Comparison of ENCODE assay signal across 18 cellular contexts in the genomic region with DNA sequence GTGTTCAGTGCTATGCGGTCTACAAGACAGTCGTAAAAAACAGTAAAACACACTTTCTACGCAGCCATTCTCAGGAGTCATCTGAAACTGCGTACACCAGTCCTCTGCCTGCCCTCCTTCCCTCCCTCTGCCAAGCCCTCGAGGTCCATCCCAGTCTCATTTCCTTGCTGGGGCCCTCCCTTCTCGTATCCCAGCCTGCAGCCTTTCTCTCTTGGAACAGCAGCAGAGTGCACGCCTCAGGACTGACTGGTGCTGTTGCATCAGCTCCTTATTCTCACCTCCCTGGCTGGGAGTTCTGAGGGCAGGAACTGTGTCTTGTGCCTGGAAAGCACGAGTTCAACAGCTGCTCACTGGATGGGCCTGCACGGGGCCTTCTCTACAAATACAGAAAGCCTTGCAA. TPM values are rescaled to one million over a fixed set of nuclear protein-coding genes. Genes with fewer than 3 reads are reported as not detected.
DNase-seq lines count a peak whose midpoint lies in the region; ATAC-seq and TF ChIP-seq lines count a peak whose summit lies in the region.
"Had no signal": no experiment of that assay in that cellular context is flagged by ENCODE, and none has a peak within 500 bp of the region (broad histone marks: within the 10 kb centered on the region; RNA-seq: fewer than 3 reads in every experiment).

No MANE protein-coding gene starts in this region.

- intact Hi-C loops in left cardiac atrium (cut with DNase I) = no loop called here

- H3K4me3 ChIP-seq in AG09309 (ENCODE audit: control insufficient read depth, low read depth, low read length) = no peak overlapping the region
- H3K4me3 ChIP-seq in HL-60 (replicated peaks; ENCODE audit: insufficient read depth, low read length) = no peak overlapping the region
- H3K4me3 ChIP-seq in H7 (ENCODE audit: insufficient read depth, low read depth, low read length) = no peak overlapping the region

- H3K36me3 ChIP-seq in H7 (replicated peaks; ENCODE audit: control insufficient read depth, insufficient read depth, low read length) = no peaks in the 10 kb centered on the region

- H3K4me3 Mint-ChIP-seq in WTC11 = no peak overlapping the region
- H3K4me3 Mint-ChIP-seq: activated CD8-positive, alpha-beta T cell treated with anti-CD3 and anti-CD28 coated beads, Interleukin-2, amount 10 ng/mL, durations not matched to agents 7 days and 5 days; stimulated activated memory B cell treated with anti-CD40 and anti-IgM and Interleukin-4, amounts not matched to agents 10 μg/mL and 1 μg/mL and 100 μg/mL, for 72 hours had no signal

- ATAC-seq in WTC11 (peak; percentile 30; the same call in 1 of the 2 replicates), foreskin keratinocyte (peak; percentile 68), GM21526 (IDR thresholded peaks at IDR 0.05; ENCODE audit: low FRiP score, unreplicated experiment) (no peak), GM18498 (IDR thresholded peaks at IDR 0.05; ENCODE audit: unreplicated experiment) (no peak), left cardiac atrium (no peak)
- ATAC-seq: activated CD8-positive, alpha-beta T cell treated with anti-CD3 and anti-CD28 coated beads, Interleukin-2, amount 10 ng/mL, durations not matched to agents 7 days and 5 days; stimulated activated memory B cell treated with anti-CD40 and anti-IgM and Interleukin-4, amounts not matched to agents 10 μg/mL and 1 μg/mL and 100 μg/mL, for 72 hours had no signal

- no peaks in the 10 kb centered on the region; the same call in 1 of the 2 replicates for H3K9me3 Mint-ChIP-seq in WTC11
- H3K9me3 Mint-ChIP-seq: stimulated activated memory B cell treated with anti-CD40 and anti-IgM and Interleukin-4, amounts not matched to agents 10 μg/mL and 1 μg/mL and 100 μg/mL, for 72 hours had no signal

- H3K4me1 ChIP-seq in foreskin keratinocyte = no peaks in the 10 kb centered on the region

- no peak overlapping the region for H3K27ac Mint-ChIP-seq in WTC11
- H3K27ac Mint-ChIP-seq: activated CD8-positive, alpha-beta T cell treated with anti-CD3 and anti-CD28 coated beads, Interleukin-2, amount 10 ng/mL, durations not matched to agents 7 days and 5 days; stimulated activated memory B cell treated with anti-CD40 and anti-IgM and Interleukin-4, amounts not matched to agents 10 μg/mL and 1 μg/mL and 100 μg/mL, for 72 hours had no signal

- peaks cover 13% of the 10 kb centered on the region for H3K27me3 Mint-ChIP-seq in WTC11 (ENCODE audit: low read depth)
- H3K27me3 Mint-ChIP-seq: stimulated activated memory B cell treated with anti-CD40 and anti-IgM and Interleukin-4, amounts not matched to agents 10 μg/mL and 1 μg/mL and 100 μg/mL, for 72 hours had no signal

- CTCF ChIA-PET in WTC11 (lab: Charles Lee) = interaction anchor here (0.5 to 0.6 kb wide), 2 partner anchors 200 to 1269 kb away, joined by 3 read pairs; no protein-coding TSS in a partner anchor

- POLR2A ChIA-PET in WTC11 (lab: Charles Lee) = interaction anchor here (0.9 kb wide), 1 partner anchor 121 kb away, joined by 3 read pairs; no protein-coding TSS in a partner anchor

- H3K36me3 Mint-ChIP-seq in WTC11 = no peaks in the 10 kb centered on the region
- H3K36me3 Mint-ChIP-seq: stimulated activated memory B cell treated with anti-CD40 and anti-IgM and Interleukin-4, amounts not matched to agents 10 μg/mL and 1 μg/mL and 100 μg/mL, for 72 hours had no signal

- DNase-seq in AG09309 (ENCODE audit: low read depth) (peak; percentile 20), HL-60 (ENCODE audit: low read depth in 1 of 2, low spot score in 1 of 2) (peak; percentile 16 to 43), WTC11 (ENCODE audit: low spot score) (no peak), foreskin keratinocyte (peak; percentile 56 to 78), left cardiac atrium (no peak), H7 (no peak)
- DNase-seq: ACHN; activated CD8-positive, alpha-beta T cell treated with anti-CD3 and anti-CD28 coated beads, Interleukin-2, amount 10 ng/mL, durations not matched to agents 7 days and 5 days; activated effector memory CD4-positive, alpha-beta T cell treated with anti-CD3 and anti-CD28 coated beads, Interleukin-2, amount 50 U/mL, for 16 hours; DMS79; MV-4-11; stimulated activated CD4-positive, alpha-beta T cell treated with anti-CD3 and anti-CD28 coated beads, Interleukin-4, amount 100 ng/mL, for 1 hour had no signal

- H3K27me3 ChIP-seq in HL-60 (ENCODE audit: insufficient read depth, poor library complexity, severe bottlenecking) (no peaks in the 10 kb centered on the region), foreskin keratinocyte (no peaks in the 10 kb centered on the region), H7 (ENCODE audit: control insufficient read depth, insufficient read depth, low read length) (no peaks in the 10 kb centered on the region)

- H3K27ac ChIP-seq in HL-60 (replicated peaks) (no peak overlapping the region), foreskin keratinocyte (no peak overlapping the region)

- no peaks in the 10 kb centered on the region for H3K4me1 Mint-ChIP-seq in WTC11
- H3K4me1 Mint-ChIP-seq: stimulated activated memory B cell treated with anti-CD40 and anti-IgM and Interleukin-4, amounts not matched to agents 10 μg/mL and 1 μg/mL and 100 μg/mL, for 72 hours had no signal

- TF ChIP-seq CTCF in AG09309 (IDR thresholded peaks at IDR 0.05; ENCODE audit: control insufficient read depth, insufficient read depth, low read depth, low read length, missing control alignments) (no peak), HL-60 (IDR thresholded peaks at IDR 0.05; ENCODE audit: insufficient read depth, low read length) (no peak), WTC11 (IDR thresholded peaks at IDR 0.05) (no peak), foreskin keratinocyte (conservative IDR thresholded peaks at IDR 0.05) (no peak)

TF ChIP-seq in WTC11, 78 proteins besides CTCF, POLR2A, EP300 and RAD21:
- TF ChIP-seq OVOL2 (CRISPR knock-in tag; IDR thresholded peaks at IDR 0.05; ENCODE audit: borderline replicate concordance) = no peak
- TF ChIP-seq, protein P1, sequence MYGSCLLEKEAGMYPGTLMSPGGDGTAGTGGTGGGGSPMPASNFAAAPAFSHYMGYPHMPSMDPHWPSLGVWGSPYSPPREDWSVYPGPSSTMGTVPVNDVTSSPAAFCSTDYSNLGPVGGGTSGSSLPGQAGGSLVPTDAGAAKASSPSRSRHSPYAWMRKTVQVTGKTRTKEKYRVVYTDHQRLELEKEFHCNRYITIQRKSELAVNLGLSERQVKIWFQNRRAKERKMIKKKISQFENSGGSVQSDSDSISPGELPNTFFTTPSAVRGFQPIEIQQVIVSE (CRISPR knock-in tag; IDR thresholded peaks at IDR 0.05; ENCODE audit: borderline replicate concordance) = no peak

RNA-seq across cellular contexts. Expression of gene FAHD1, which starts 12.5 kb away (rescaled TPM):
- total RNA-seq in WTC11 (2021) (14.3 to 19.5 TPM (median 19.4 TPM) in 3 replicates), foreskin keratinocyte (29.5 and 33.7 TPM in 2 replicates), left cardiac atrium (10 to 100 TPM; 21.1 to 21.2 TPM)
- 18.1 and 26.5 TPM in 2 replicates for polyA plus RNA-seq in foreskin keratinocyte
- 18.2 and 26.1 TPM in 2 replicates for total RNA-seq in H7 (2014; rRNA removed; shearing (Covaris generic))

RNA-seq across cellular contexts. Expression of gene HAGH, which starts 12.9 kb away (rescaled TPM):
- total RNA-seq in WTC11 (2021) (36.0 to 43.1 TPM (median 38.2 TPM) in 3 replicates), foreskin keratinocyte (24.3 and 28.5 TPM in 2 replicates), left cardiac atrium (100 to 1,000 TPM; 113 to 123 TPM)
- 36.7 and 37.4 TPM in 2 replicates for polyA plus RNA-seq in foreskin keratinocyte
- total RNA-seq in H7 (2014; rRNA removed; shearing (Covaris generic)) = 45.6 and 51.8 TPM in 2 replicates

RNA-seq across cellular contexts. Expression of gene MEIOB, which starts 32.4 kb away (rescaled TPM):
- total RNA-seq in WTC11 (2021) = 1.4 to 3.9 TPM (median 3.3 TPM) in 3 replicates
- 0.21 and 0.61 TPM in 2 replicates for total RNA-seq in foreskin keratinocyte
- 0.11 and 0.17 TPM in 2 replicates for polyA plus RNA-seq in foreskin keratinocyte
- under 1 TPM; 0.18 to 0.21 TPM for total RNA-seq in left cardiac atrium
- total RNA-seq in H7 (2014; rRNA removed; shearing (Covaris generic)) = 6.4 and 7.9 TPM in 2 replicates
- total RNA-seq: activated CD8-positive, alpha-beta T cell treated with anti-CD3 and anti-CD28 coated beads, Interleukin-2, amount 10 ng/mL, durations not matched to agents 7 days and 5 days; endothelial cell of umbilical vein; HT-29 had no signal

RNA-seq across cellular contexts. Expression of gene IGFALS, which starts 46.0 kb away (rescaled TPM):
- not detected in 3 replicates for total RNA-seq in WTC11 (2021)
- total RNA-seq in foreskin keratinocyte = not detected in 2 replicates
- not detected in 2 replicates for polyA plus RNA-seq in foreskin keratinocyte
- total RNA-seq in left cardiac atrium = not detected
- total RNA-seq in H7 (2014; rRNA removed; shearing (Covaris generic)) = not detected in 2 replicates
- total RNA-seq: bronchial epithelial cell, endothelial cell of umbilical vein had no signal
- polyA plus RNA-seq: endothelial cell of umbilical vein had no signal

RNA-seq across cellular contexts. Expression of gene NUBP2, which starts 56.8 kb away (rescaled TPM):
- total RNA-seq in WTC11 (2021) = 76.4 to 89.2 TPM (median 77.6 TPM) in 3 replicates
- total RNA-seq in foreskin keratinocyte = 70.1 and 73.3 TPM in 2 replicates
- 113 and 121 TPM in 2 replicates for polyA plus RNA-seq in foreskin keratinocyte
- total RNA-seq in left cardiac atrium = 10 to 100 TPM; 32.5 to 33.6 TPM
- 138 and 152 TPM in 2 replicates for total RNA-seq in H7 (2014; rRNA removed; shearing (Covaris generic))

Comparison
In these comparisons a context has a peak if more than half of its experiments do, and no peak if none do; other contexts are left out.
1. DNase-seq: peak in AG09309 (single experiment), HL-60 (2 of 2) and foreskin keratinocyte (2 of 2); none in WTC11 (single experiment), left cardiac atrium (single experiment) and H7 (single experiment).
2. ATAC-seq: peak in WTC11 (single experiment) and foreskin keratinocyte (single experiment); none in GM21526 (single experiment), GM18498 (single experiment) and left cardiac atrium (0 of 2).